ENCODE assay signal across 7 cellular contexts in the genomic region with DNA sequence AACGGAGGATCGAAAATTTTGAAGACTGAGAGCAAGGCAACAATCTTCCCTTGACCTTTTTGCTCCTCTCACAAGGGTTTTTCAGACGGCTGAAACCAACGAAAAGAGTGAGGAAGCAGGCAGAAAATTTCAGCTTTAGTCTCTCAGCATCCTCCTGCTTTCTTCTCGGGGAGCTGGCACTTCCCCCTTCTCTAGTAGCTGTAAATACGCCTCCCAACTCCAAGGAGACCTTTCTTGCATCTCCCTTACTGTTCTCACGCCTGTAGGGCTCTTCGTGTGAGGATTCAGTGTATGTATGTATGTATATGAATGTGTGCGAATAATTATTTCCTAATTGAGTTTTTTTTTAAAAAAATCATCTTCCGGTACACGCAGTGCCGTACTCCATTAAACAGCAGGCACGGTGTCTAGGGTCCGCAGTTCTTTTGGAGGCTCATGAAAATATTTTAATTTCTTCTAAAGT.
DNase-seq lines count a peak whose midpoint lies in the region; ATAC-seq and TF ChIP-seq lines count a peak whose summit lies in the region.

No MANE protein-coding gene starts in this region.

- intact Hi-C loops in right cardiac atrium (cut with DNase I) = loop anchor here in 1 of 4 donors (10.0 kb wide), 1 partner anchor 412 kb away; no protein-coding TSS in a partner anchor
- intact Hi-C loops in sciatic nerve (cut with DNase I) = no loop called here

- H3K9me3 ChIP-seq in right cardiac atrium (ENCODE audit: control insufficient read depth, low read length) = no peaks in the 10 kb centered on the region

- no peaks in the 10 kb centered on the region for H3K4me1 ChIP-seq in right cardiac atrium (ENCODE audit: control insufficient read depth, insufficient read depth, low read length)

- 2% methylated on average over 14 of the region's 14 CpGs for whole genome bisulfite sequencing in right cardiac atrium

- no peak for TF ChIP-seq CTCF in HFF-Myc (IDR thresholded peaks at IDR 0.05; ENCODE audit: low read depth, low read length, missing control alignments)

- DNase-seq in GDM1 (lab: John Stamatoyannopoulos, UW) (peak; percentile 12), HFF-Myc (ENCODE audit: extremely low read depth, low read depth) (no peak), NCI-H69 (lab: John Stamatoyannopoulos, UW) (peak; percentile 72), amniotic epithelial cell (ENCODE audit: low read depth) (peak; percentile 47), right cardiac atrium (no peak), sciatic nerve (ENCODE audit: low spot score) (no peak), NK-92 (lab: John Stamatoyannopoulos, UW; ENCODE audit: unreplicated experiment) (no peak)

- peak overlapping the region; percentile 97 for H3K27ac ChIP-seq in right cardiac atrium (ENCODE audit: low read length)

- H3K27me3 ChIP-seq in right cardiac atrium (ENCODE audit: control insufficient read depth, insufficient read depth) = no peaks in the 10 kb centered on the region

- peak; percentile 49 to 64 for ATAC-seq in right cardiac atrium
- peak; percentile 74 for ATAC-seq in sciatic nerve

- H3K4me3 ChIP-seq in HFF-Myc (replicated peaks; ENCODE audit: low read depth, low read length) (peak overlapping the region; percentile 66), right cardiac atrium (ENCODE audit: low read length) (peak overlapping the region; percentile 80)

Comparison
In these comparisons a context has a peak if more than half of its experiments do, and no peak if none do; other contexts are left out.
1. DNase-seq: peak in GDM1 (single experiment), NCI-H69 (single experiment) and amniotic epithelial cell (single experiment); none in HFF-Myc (single experiment), right cardiac atrium (0 of 3), sciatic nerve (single experiment) and NK-92 (single experiment).